ENCODE assay signal across 10 cellular contexts in genomic region chr3:125062904-125063618, GRCh38. TPM values are rescaled to one million over a fixed set of nuclear protein-coding genes. Genes with fewer than 3 reads are reported as not detected.
DNase-seq lines count a peak whose midpoint lies in the region; ATAC-seq, FAIRE-seq and TF ChIP-seq lines count a peak whose summit lies in the region.
"Had no signal": no experiment of that assay in that cellular context is flagged by ENCODE, and none has a peak within 500 bp of the region (broad histone marks: within the 10 kb centered on the region; RNA-seq: fewer than 3 reads in every experiment).

No MANE protein-coding gene starts in this region.

- H3K36me3 ChIP-seq in HEK293 (ENCODE audit: control insufficient read depth in 2 of 2, insufficient read depth in 1 of 2, low read length in 2 of 2) (no peaks in the 10 kb centered on the region), astrocyte (ENCODE audit: insufficient read depth, low read length) (no peaks in the 10 kb centered on the region), right atrium auricular region (no peaks in the 10 kb centered on the region), testis (ENCODE audit: low read depth, missing control alignments) (no peaks in the 10 kb centered on the region)
- no peaks in the 10 kb centered on the region for H3K36me3 ChIP-seq in CD4-positive, alpha-beta memory T cell (ENCODE audit: insufficient read depth, low read length)

- ATAC-seq in HG03108 (IDR thresholded peaks at IDR 0.05; ENCODE audit: unreplicated experiment) (no peak), GM18517 (IDR thresholded peaks at IDR 0.05; ENCODE audit: unreplicated experiment) (no peak)

- peaks cover 37% of the 10 kb centered on the region for H3K4me1 Mint-ChIP-seq in astrocyte (ENCODE audit: low read depth, unreplicated experiment)
- H3K4me1 Mint-ChIP-seq in CD4-positive, alpha-beta memory T cell: no peaks in the 10 kb centered on the region

- intact Hi-C loops in testis (cut with DNase I; ENCODE audit: low total_unique reads): no loop called here
- intact Hi-C loops in CD4-positive, alpha-beta memory T cell (cut with micrococcal nuclease): no loop called here

- H3K27me3 ChIP-seq in astrocyte (ENCODE audit: insufficient read depth, low read length) (peaks cover 2% of the 10 kb centered on the region), right atrium auricular region (no peaks in the 10 kb centered on the region), testis (no peaks in the 10 kb centered on the region)
- no peaks in the 10 kb centered on the region for H3K27me3 ChIP-seq in CD4-positive, alpha-beta memory T cell (ENCODE audit: insufficient read depth, low read length)

- H3K9me3 Mint-ChIP-seq in astrocyte (ENCODE audit: unreplicated experiment): peaks cover 8% of the 10 kb centered on the region
- H3K9me3 Mint-ChIP-seq in CD4-positive, alpha-beta memory T cell: peaks cover 0 to 2% (median 0%) of the 10 kb centered on the region in 8 donors
- H3K9me3 Mint-ChIP-seq: dendritic cell treated with granulocyte-macrophage colony-stimulating factor and Interleukin-4, amounts not matched to agents 40 ng/mL and 50 ng/mL, for 4 days had no signal

- peak; percentile 91 for FAIRE-seq in astrocyte (lab: Jason Lieb, UNC)

- TF ChIP-seq CTCF in HEK293 (tag by site-specific recombination; IDR thresholded peaks at IDR 0.05): no peak
- TF ChIP-seq CTCF in astrocyte (IDR thresholded peaks at IDR 0.05; ENCODE audit: insufficient read depth, low read depth, low read length): no peak
- no peak for TF ChIP-seq CTCF in right atrium auricular region (IDR thresholded peaks at IDR 0.05)
- TF ChIP-seq CTCF in testis (IDR thresholded peaks at IDR 0.05): no peak

- H3K9me3 ChIP-seq in HEK293 (ENCODE audit: control insufficient read depth, insufficient read depth, low read depth, low read length): no peaks in the 10 kb centered on the region
- no peaks in the 10 kb centered on the region for H3K9me3 ChIP-seq in astrocyte (ENCODE audit: insufficient read depth, low read depth, low read length)
- H3K9me3 ChIP-seq in right atrium auricular region: no peaks in the 10 kb centered on the region
- H3K9me3 ChIP-seq in testis: no peaks in the 10 kb centered on the region
- H3K9me3 ChIP-seq in CD4-positive, alpha-beta memory T cell (ENCODE audit: control insufficient read depth in 1 of 2, low read length in 2 of 2): no peaks in the 10 kb centered on the region

- H3K79me2 ChIP-seq in astrocyte (ENCODE audit: insufficient read depth, low read length): no peaks in the 10 kb centered on the region

- no peak overlapping the region for H2AFZ ChIP-seq in astrocyte (ENCODE audit: low read depth, low read length)

- H4K20me1 ChIP-seq in astrocyte (ENCODE audit: insufficient read depth, low read length): no peaks in the 10 kb centered on the region

- CTCF ChIA-PET in HEK293 (lab: Yijun Ruan, JAX): interaction anchor here (0.5 kb wide), 1 partner anchor 21 kb away, joined by 3 read pairs; no protein-coding TSS in a partner anchor
- CTCF ChIA-PET in CD4-positive, alpha-beta memory T cell (lab: Charles Lee; ENCODE audit: partially characterized antibody): no interaction called here

- peak overlapping the region; percentile 40 for H3K4me3 Mint-ChIP-seq in astrocyte (ENCODE audit: unreplicated experiment)
- no peak overlapping the region for H3K4me3 Mint-ChIP-seq in CD4-positive, alpha-beta memory T cell
- H3K4me3 Mint-ChIP-seq: dendritic cell treated with granulocyte-macrophage colony-stimulating factor and Interleukin-4, amounts not matched to agents 40 ng/mL and 50 ng/mL, for 4 days had no signal

- WGBS in testis, 2 donors: 27 to 38% methylated on average over 7 of the region's 7 CpGs

- DNase-seq in astrocyte (ENCODE audit: low read depth) (peak; percentile 98), right atrium auricular region (ENCODE audit: low spot score) (peak; percentile 71), testis (peak; percentile 44), NCI-H82 treated with DMSO at 0.1 percent for 48 hours (lab: John Stamatoyannopoulos, UW; ENCODE audit: unreplicated experiment) (no peak)
- DNase-seq in CD4-positive, alpha-beta memory T cell: no peak
- DNase-seq: NCI-H345 had no signal

- H3K4me3 ChIP-seq in HEK293 (ENCODE audit: low read depth, low read length) (no peak overlapping the region), astrocyte (ENCODE audit: insufficient read depth, low read depth, low read length) (peak overlapping the region; percentile 27), right atrium auricular region (peak overlapping the region; percentile 40 to 42), testis (no peak overlapping the region)
- H3K4me3 ChIP-seq in CD4-positive, alpha-beta memory T cell (ENCODE audit: low read length in 2 of 2): no peak overlapping the region

- H3K4me1 ChIP-seq in HEK293 (ENCODE audit: control insufficient read depth, insufficient read depth, low read length): no peaks in the 10 kb centered on the region
- H3K4me1 ChIP-seq in astrocyte (ENCODE audit: insufficient read depth, low read length): peaks cover 22% of the 10 kb centered on the region
- peaks cover 0 to 65% of the 10 kb centered on the region in 2 donors for H3K4me1 ChIP-seq in right atrium auricular region
- H3K4me1 ChIP-seq in testis: peaks cover 29% of the 10 kb centered on the region
- no peaks in the 10 kb centered on the region for H3K4me1 ChIP-seq in CD4-positive, alpha-beta memory T cell (ENCODE audit: insufficient read depth, low read length)

- H3K27ac ChIP-seq in HEK293 (ENCODE audit: extremely low read depth, low read depth, low read length) (no peak overlapping the region), astrocyte (ENCODE audit: low read depth, low read length) (peak overlapping the region; percentile 48), right atrium auricular region (peak overlapping the region; percentile 85 to 89), testis (no peak overlapping the region)
- H3K27ac ChIP-seq in CD4-positive, alpha-beta memory T cell (ENCODE audit: low read depth, low read length): no peak overlapping the region

- peak overlapping the region; percentile 48 for H3K9ac ChIP-seq in astrocyte (ENCODE audit: low read length)

- peak overlapping the region; percentile 71 for H3K4me2 ChIP-seq in astrocyte (ENCODE audit: low read length)

- peaks cover 3% of the 10 kb centered on the region for H3K27me3 Mint-ChIP-seq in astrocyte (ENCODE audit: low read depth, unreplicated experiment)
- H3K27me3 Mint-ChIP-seq in CD4-positive, alpha-beta memory T cell: peaks cover 17 to 21% of the 10 kb centered on the region in 2 donors

- POLR2A ChIA-PET in HEK293 (lab: Yijun Ruan, JAX): interaction anchor here (0.9 kb wide), 1 partner anchor 10 kb away, joined by 4 read pairs; no protein-coding TSS in a partner anchor
- POLR2A ChIA-PET in CD4-positive, alpha-beta memory T cell (lab: Charles Lee; ENCODE audit: partially characterized antibody): no interaction called here

- peak overlapping the region; percentile 36 for H3K27ac Mint-ChIP-seq in astrocyte (ENCODE audit: unreplicated experiment)
- no peak overlapping the region for H3K27ac Mint-ChIP-seq in CD4-positive, alpha-beta memory T cell
- H3K27ac Mint-ChIP-seq: dendritic cell treated with granulocyte-macrophage colony-stimulating factor and Interleukin-4, amounts not matched to agents 40 ng/mL and 50 ng/mL, for 4 days had no signal

- TF ChIP-seq POLR2A in testis (IDR thresholded peaks at IDR 0.05): no peak

- H3K36me3 Mint-ChIP-seq in astrocyte (ENCODE audit: low read depth, unreplicated experiment): no peaks in the 10 kb centered on the region
- no peaks in the 10 kb centered on the region for H3K36me3 Mint-ChIP-seq in CD4-positive, alpha-beta memory T cell

TF ChIP-seq in HEK293, 187 proteins besides CTCF, POLR2A, EP300 and RAD21:
- TF ChIP-seq GLI2 (tag by site-specific recombination; IDR thresholded peaks at IDR 0.05; ENCODE audit: borderline replicate concordance, low read depth): no peak
- TF ChIP-seq GLIS1 (tag by site-specific recombination; IDR thresholded peaks at IDR 0.05): 0 out of 2 replicates have a peak, but pooled peaks have one; percentile 7

RNA-seq across cellular contexts. Expression of gene HEG1, which starts 7.3 kb away (rescaled TPM):
- total RNA-seq in astrocyte (62.1 and 65.7 TPM in 2 replicates), right atrium auricular region (100 to 1,000 TPM; 202 to 210 TPM), testis (100 to 1,000 TPM; 120 to 160 TPM)
- 50.3 TPM for polyA plus RNA-seq in testis (ENCODE audit: insufficient read depth, low read depth, low replicate concordance)
- total RNA-seq in CD4-positive, alpha-beta memory T cell: 10 to 100 TPM; 20.2 to 21.7 TPM
- 1 to 10 TPM; 1.1 to 4.7 TPM for polyA plus RNA-seq in CD4-positive, alpha-beta memory T cell

Comparison
In these comparisons a context has a peak if more than half of its experiments do, and no peak if none do; other contexts are left out.
1. H3K27ac ChIP-seq: peak in astrocyte (single experiment) and right atrium auricular region (2 of 2); none in HEK293 (single experiment), testis (0 of 2) and CD4-positive, alpha-beta memory T cell (single experiment).
2. H3K4me3 ChIP-seq: peak in astrocyte (single experiment) and right atrium auricular region (2 of 2); none in HEK293 (single experiment), testis (0 of 2) and CD4-positive, alpha-beta memory T cell (0 of 2).
3. DNase-seq: peak in astrocyte (single experiment), right atrium auricular region (single experiment) and testis (single experiment); none in NCI-H82 treated with DMSO at 0.1 percent for 48 hours (single experiment) and CD4-positive, alpha-beta memory T cell (0 of 5).